In genomic region chr12:117518594-117519270, GRCh38 we compare ENCODE assay signal across 14 cellular contexts.
DNase-seq lines count a peak whose midpoint lies in the region; ATAC-seq and TF ChIP-seq lines count a peak whose summit lies in the region.
"Had no signal": no experiment of that assay in that cellular context is flagged by ENCODE, and none has a peak within 500 bp of the region (broad histone marks: within the 10 kb centered on the region; RNA-seq: fewer than 3 reads in every experiment).

No MANE protein-coding gene starts in this region.

- intact Hi-C loops in Right ventricle myocardium superior (cut with DNase I), result no loop called here

- ATAC-seq in Right ventricle myocardium superior (ENCODE audit: poor library complexity), result peak; percentile 88
- ATAC-seq in HG02798 (IDR thresholded peaks at IDR 0.05; ENCODE audit: poor library complexity, unreplicated experiment), result no peak
- no peak for ATAC-seq in HG02678 (IDR thresholded peaks at IDR 0.05; ENCODE audit: unreplicated experiment)
- ATAC-seq: activated T-cell treated with anti-CD3 and anti-CD28 coated beads, Interleukin-2, amount 50 U/mL, for 4 hours; K562; stimulated activated naive B cell treated with anti-CD40 and anti-IgM and Interleukin-4, amounts not matched to agents 10 μg/mL and 1 μg/mL and 100 μg/mL, for 72 hours had no signal

- TF ChIP-seq CTCF in C4-2B (conservative IDR thresholded peaks at IDR 0.05), result no peak

- H3K27ac ChIP-seq in C4-2B, result peak overlapping the region; percentile 14; the same call in 1 of the 2 replicates
- H3K27ac ChIP-seq: SJSA1 had no signal

- DNase-seq in RPMI8226 (peak; percentile 4), Right ventricle myocardium superior (peak; percentile 83), mucosa of gallbladder (ENCODE audit: low spot score) (peak; percentile 90), NCI-H345 treated with DMSO at 0.1 percent for 48 hours (lab: John Stamatoyannopoulos, UW; ENCODE audit: unreplicated experiment) (no peak), NCI-H2081 treated with DMSO at 0.1 percent for 48 hours (lab: John Stamatoyannopoulos, UW) (no peak)
- DNase-seq: activated CD4-positive, alpha-beta T cell treated with anti-CD3 and anti-CD28 coated beads, Interleukin-2, amount 50 U/mL, for 1 hour; activated T-cell treated with anti-CD3 and anti-CD28 coated beads, Interleukin-2, amount 50 U/mL, for 4 hours; NCI-H1105; stimulated activated naive B cell treated with anti-CD40 and anti-IgM and Interleukin-4, amounts not matched to agents 10 μg/mL and 1 μg/mL and 100 μg/mL, for 72 hours had no signal

Comparison
In these comparisons a context has a peak if more than half of its experiments do, and no peak if none do; other contexts are left out.
1. DNase-seq: peak in RPMI8226 (single experiment), Right ventricle myocardium superior (single experiment) and mucosa of gallbladder (single experiment); none in NCI-H345 treated with DMSO at 0.1 percent for 48 hours (single experiment) and NCI-H2081 treated with DMSO at 0.1 percent for 48 hours (single experiment).